In genomic region chr12:107318804-107319535, GRCh38 we compare ENCODE assay signal across 8 cellular contexts.
A peak's percentile ranks its signal among the peaks of the same experiment; 100 is the strongest.
DNase-seq lines count a peak whose midpoint lies in the region; TF ChIP-seq lines count a peak whose summit lies in the region.

No MANE protein-coding gene starts in this region.

- H3K56ac ChIP-seq in mesendoderm (ENCODE audit: low read length), result peak overlapping the region; percentile 77

- TF ChIP-seq CTCF in tibial nerve (IDR thresholded peaks at IDR 0.05), result no peak

- no peak overlapping the region for H3K18ac ChIP-seq in mesendoderm (ENCODE audit: low read length)

- H2BK15ac ChIP-seq in mesendoderm (replicated peaks; ENCODE audit: low read depth), result no peak overlapping the region

- H3K23ac ChIP-seq in mesendoderm (ENCODE audit: low read length), result peak overlapping the region; percentile 3

- peak overlapping the region; percentile 71 to 80 for H3K4me3 ChIP-seq in duodenal mucosa (ENCODE audit: low read depth in 1 of 2, low read length in 2 of 2)
- H3K4me3 ChIP-seq in mesendoderm (ENCODE audit: low read length), result peak overlapping the region; percentile 30
- peak overlapping the region; percentile 18 to 50 (median 40) for H3K4me3 ChIP-seq in tibial nerve

- no peak overlapping the region for H3K4ac ChIP-seq in mesendoderm (ENCODE audit: low read depth, low read length)

- no peak for TF ChIP-seq EP300 in tibial nerve (IDR thresholded peaks at IDR 0.05)

- H3K79me2 ChIP-seq in mesendoderm (ENCODE audit: control insufficient read depth, insufficient read depth, low read length), result no peaks in the 10 kb centered on the region

- H3K4me2 ChIP-seq in mesendoderm (ENCODE audit: low read length), result peak overlapping the region; percentile 67

- H3K36me3 ChIP-seq in duodenal mucosa (ENCODE audit: control insufficient read depth in 1 of 2, insufficient read depth in 2 of 2, low read length in 2 of 2) (no peaks in the 10 kb centered on the region), mesendoderm (ENCODE audit: control insufficient read depth, insufficient read depth, low read length) (no peaks in the 10 kb centered on the region), tibial nerve (no peaks in the 10 kb centered on the region)

- H2AK5ac ChIP-seq in mesendoderm (ENCODE audit: low read length), result no peak overlapping the region

- peak in 5 of 6 experiments; percentile 33 to 69 (median 47) for DNase-seq in stimulated activated naive CD4-positive, alpha-beta T cell (lab: John Stamatoyannopoulos, UW)
- DNase-seq in stimulated activated naive CD4-positive, alpha-beta T cell treated with Interleukin-2 at 50 U/mL for 16 hours (lab: John Stamatoyannopoulos, UW), result no peak
- peak; percentile 25 for DNase-seq in T-helper 2 cell treated with Interferon-gamma antibody and Interleukin-4, amounts not matched to agents 5 μg/mL and 100 μg/mL, for 36 hours (ENCODE audit: low spot score)
- peak; percentile 75 for DNase-seq in mesendoderm
- DNase-seq in tibial nerve (ENCODE audit: low spot score in 2 of 2), result no peak
- no peak for DNase-seq in mucosa of gallbladder (ENCODE audit: low spot score)
- DNase-seq in NAMALWA (ENCODE audit: low spot score), result no peak

- H3K9ac ChIP-seq in duodenal mucosa (ENCODE audit: low read depth in 1 of 2, low read length in 2 of 2), result peak overlapping the region in 1 of 2 donors; percentile 18
- H3K9ac ChIP-seq in mesendoderm (ENCODE audit: low read length), result peak overlapping the region; percentile 68

- H4K8ac ChIP-seq in mesendoderm (ENCODE audit: low read depth, low read length), result no peak overlapping the region

- peak overlapping the region; percentile 90 for H3K4me3 Mint-ChIP-seq in T-helper 2 cell treated with Interferon-gamma antibody and Interleukin-4, amounts not matched to agents 5 μg/mL and 100 μg/mL, for 36 hours

- H3K36me3 Mint-ChIP-seq in T-helper 2 cell treated with Interferon-gamma antibody and Interleukin-4, amounts not matched to agents 5 μg/mL and 100 μg/mL, for 36 hours (ENCODE audit: low read depth), result peaks cover 8% of the 10 kb centered on the region

- H3K9me3 Mint-ChIP-seq in T-helper 2 cell treated with Interferon-gamma antibody and Interleukin-4, amounts not matched to agents 5 μg/mL and 100 μg/mL, for 36 hours, result no peaks in the 10 kb centered on the region

- no CpG with 5 or more reads among the region's 73 CpGs for WGBS in mesendoderm (ENCODE audit: extremely low coverage, insufficient coverage, low lambda C conversion rate)
- 1% methylated on average over 16 to 24 of the region's 73 CpGs for WGBS in tibial nerve, 2 donors

- peak overlapping the region; percentile 78 for H3K27ac Mint-ChIP-seq in T-helper 2 cell treated with Interferon-gamma antibody and Interleukin-4, amounts not matched to agents 5 μg/mL and 100 μg/mL, for 36 hours

- H3K79me1 ChIP-seq in mesendoderm (ENCODE audit: low read length), result no peaks in the 10 kb centered on the region

- peaks cover 44 to 48% of the 10 kb centered on the region in 2 donors for H3K27me3 ChIP-seq in duodenal mucosa (ENCODE audit: control insufficient read depth in 1 of 2, insufficient read depth in 2 of 2, low read length in 2 of 2)
- no peaks in the 10 kb centered on the region for H3K27me3 ChIP-seq in mesendoderm (ENCODE audit: insufficient read depth, low read length, poor library complexity)
- H3K27me3 ChIP-seq in tibial nerve, result peaks cover 0 to 56% of the 10 kb centered on the region in 2 donors

- H3K9me3 ChIP-seq in duodenal mucosa (ENCODE audit: control insufficient read depth in 1 of 2, low read length in 2 of 2), result no peaks in the 10 kb centered on the region
- no peaks in the 10 kb centered on the region for H3K9me3 ChIP-seq in tibial nerve

- peaks cover 38% of the 10 kb centered on the region for H3K4me1 Mint-ChIP-seq in T-helper 2 cell treated with Interferon-gamma antibody and Interleukin-4, amounts not matched to agents 5 μg/mL and 100 μg/mL, for 36 hours (ENCODE audit: low read depth)

- H2BK5ac ChIP-seq in mesendoderm (ENCODE audit: low read length), result no peak overlapping the region

- peaks cover 30% of the 10 kb centered on the region for H3K27me3 Mint-ChIP-seq in T-helper 2 cell treated with Interferon-gamma antibody and Interleukin-4, amounts not matched to agents 5 μg/mL and 100 μg/mL, for 36 hours (ENCODE audit: low read depth)

- no peak overlapping the region for H3K27ac ChIP-seq in duodenal mucosa (ENCODE audit: low read depth, low read length)
- H3K27ac ChIP-seq in mesendoderm (ENCODE audit: low read depth, low read length), result no peak overlapping the region
- no peak overlapping the region for H3K27ac ChIP-seq in tibial nerve

- no peak for TF ChIP-seq POLR2A in tibial nerve (IDR thresholded peaks at IDR 0.05)

- H3K4me1 ChIP-seq in duodenal mucosa (ENCODE audit: control insufficient read depth in 1 of 2, insufficient read depth in 2 of 2, low read length in 2 of 2) (peaks cover 21 to 34% of the 10 kb centered on the region in 2 donors), mesendoderm (ENCODE audit: control insufficient read depth, low read depth, low read length) (no peaks in the 10 kb centered on the region), tibial nerve (peaks cover 0 to 41% (median 6%) of the 10 kb centered on the region in 4 donors)

- H2BK120ac ChIP-seq in mesendoderm (ENCODE audit: low read depth, low read length), result no peak overlapping the region

- no peak overlapping the region for H4K5ac ChIP-seq in mesendoderm (ENCODE audit: low read length)

Comparison
In these comparisons a context has a peak if more than half of its experiments do, and no peak if none do; other contexts are left out.
1. DNase-seq: peak in stimulated activated naive CD4-positive, alpha-beta T cell (5 of 6), T-helper 2 cell treated with Interferon-gamma antibody and Interleukin-4, amounts not matched to agents 5 μg/mL and 100 μg/mL, for 36 hours (single experiment) and mesendoderm (single experiment); none in stimulated activated naive CD4-positive, alpha-beta T cell treated with Interleukin-2 at 50 U/mL for 16 hours (single experiment), tibial nerve (0 of 2), mucosa of gallbladder (single experiment) and NAMALWA (single experiment).
2. Peak in every context shown above with its lines, with median percentiles within 50 percentile points of each other: H3K4me3 ChIP-seq.